Comparison of ENCODE assay signal across 1 cellular context in the genomic region with DNA sequence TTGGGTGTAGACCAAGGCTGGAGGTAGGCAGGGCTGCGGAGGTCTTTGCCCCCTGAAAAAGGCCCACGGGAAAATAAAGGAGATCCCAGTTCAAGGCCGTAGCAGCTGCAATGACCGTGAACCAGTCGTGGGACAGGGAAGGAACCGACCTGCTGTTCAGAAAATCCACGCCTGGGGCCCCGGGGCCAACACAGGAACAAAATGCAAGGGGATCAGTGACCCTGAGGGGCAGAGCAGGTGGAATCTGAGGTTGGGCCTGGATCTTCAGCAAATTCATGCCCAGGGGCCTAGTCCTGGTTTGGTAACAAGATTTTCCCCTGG.
A peak's percentile ranks its signal among the peaks of the same experiment; 100 is the strongest.
TF ChIP-seq lines count a peak whose summit lies in the region.
"Not testable (repeated sequence)": the region's sequence is repeated elsewhere in the genome, so short reads cannot be mapped to it uniquely, and the experiment has no call there.

No MANE protein-coding gene starts in this region.

TF ChIP-seq in HepG2, 621 proteins besides CTCF, POLR2A, EP300 and RAD21 (continued from another document):
- TF ChIP-seq DMAP1 (CRISPR knock-in tag; IDR thresholded peaks at IDR 0.05) (peak; percentile 37; the same call in 1 of the 2 replicates), HDAC2 (CRISPR knock-in tag; IDR thresholded peaks at IDR 0.05) (peak; percentile 60; the same call in 1 of the 2 replicates), KLF16 (CRISPR knock-in tag; IDR thresholded peaks at IDR 0.05) (peak in 1 of 2 experiments; percentile 54; a peak in 1 of 4 replicates), ZNF124 (CRISPR knock-in tag; IDR thresholded peaks at IDR 0.05) (peak; percentile 50; the same call in 1 of the 2 replicates), ETV5 (CRISPR knock-in tag; IDR thresholded peaks at IDR 0.05; ENCODE audit: borderline replicate concordance) (0 out of 2 replicates have a peak, but pooled peaks have one; percentile 12), ZNF576 (CRISPR knock-in tag; IDR thresholded peaks at IDR 0.05) (0 out of 2 replicates have a peak, but pooled peaks have one; percentile 47), PHF8 (CRISPR knock-in tag; IDR thresholded peaks at IDR 0.05) (peak; percentile 25; the same call in 1 of the 2 replicates), ZNF335 (CRISPR knock-in tag; IDR thresholded peaks at IDR 0.05) (0 out of 2 replicates have a peak, but pooled peaks have one; percentile 28), CREM (IDR thresholded peaks at IDR 0.05) (peak; percentile 14; the same call in 1 of the 2 replicates), TFDP2 (CRISPR knock-in tag; IDR thresholded peaks at IDR 0.05) (peak; percentile 28; the same call in 1 of the 2 replicates), HNF4A (CRISPR knock-in tag; IDR thresholded peaks at IDR 0.05) (peak; percentile 74), ZNF292 (CRISPR knock-in tag; IDR thresholded peaks at IDR 0.05; ENCODE audit: borderline replicate concordance, low read depth) (peak; percentile 21; the same call in 1 of the 2 replicates), HIVEP1 (CRISPR knock-in tag; IDR thresholded peaks at IDR 0.05) (peak; percentile 10; the same call in 1 of the 2 replicates), RARA (CRISPR knock-in tag; IDR thresholded peaks at IDR 0.05) (peak; percentile 91), ZBTB7B (CRISPR knock-in tag; IDR thresholded peaks at IDR 0.05) (peak; percentile 50; the same call in 1 of the 2 replicates), ZNF772 (CRISPR knock-in tag; IDR thresholded peaks at IDR 0.05) (peak; percentile 32; the same call in 1 of the 2 replicates), NCOA2 (CRISPR knock-in tag; IDR thresholded peaks at IDR 0.05) (peak; percentile 67)
- TF ChIP-seq CREM (CRISPR knock-in tag; IDR thresholded peaks at IDR 0.05): not testable (repeated sequence)
- TF ChIP-seq, protein P1, sequence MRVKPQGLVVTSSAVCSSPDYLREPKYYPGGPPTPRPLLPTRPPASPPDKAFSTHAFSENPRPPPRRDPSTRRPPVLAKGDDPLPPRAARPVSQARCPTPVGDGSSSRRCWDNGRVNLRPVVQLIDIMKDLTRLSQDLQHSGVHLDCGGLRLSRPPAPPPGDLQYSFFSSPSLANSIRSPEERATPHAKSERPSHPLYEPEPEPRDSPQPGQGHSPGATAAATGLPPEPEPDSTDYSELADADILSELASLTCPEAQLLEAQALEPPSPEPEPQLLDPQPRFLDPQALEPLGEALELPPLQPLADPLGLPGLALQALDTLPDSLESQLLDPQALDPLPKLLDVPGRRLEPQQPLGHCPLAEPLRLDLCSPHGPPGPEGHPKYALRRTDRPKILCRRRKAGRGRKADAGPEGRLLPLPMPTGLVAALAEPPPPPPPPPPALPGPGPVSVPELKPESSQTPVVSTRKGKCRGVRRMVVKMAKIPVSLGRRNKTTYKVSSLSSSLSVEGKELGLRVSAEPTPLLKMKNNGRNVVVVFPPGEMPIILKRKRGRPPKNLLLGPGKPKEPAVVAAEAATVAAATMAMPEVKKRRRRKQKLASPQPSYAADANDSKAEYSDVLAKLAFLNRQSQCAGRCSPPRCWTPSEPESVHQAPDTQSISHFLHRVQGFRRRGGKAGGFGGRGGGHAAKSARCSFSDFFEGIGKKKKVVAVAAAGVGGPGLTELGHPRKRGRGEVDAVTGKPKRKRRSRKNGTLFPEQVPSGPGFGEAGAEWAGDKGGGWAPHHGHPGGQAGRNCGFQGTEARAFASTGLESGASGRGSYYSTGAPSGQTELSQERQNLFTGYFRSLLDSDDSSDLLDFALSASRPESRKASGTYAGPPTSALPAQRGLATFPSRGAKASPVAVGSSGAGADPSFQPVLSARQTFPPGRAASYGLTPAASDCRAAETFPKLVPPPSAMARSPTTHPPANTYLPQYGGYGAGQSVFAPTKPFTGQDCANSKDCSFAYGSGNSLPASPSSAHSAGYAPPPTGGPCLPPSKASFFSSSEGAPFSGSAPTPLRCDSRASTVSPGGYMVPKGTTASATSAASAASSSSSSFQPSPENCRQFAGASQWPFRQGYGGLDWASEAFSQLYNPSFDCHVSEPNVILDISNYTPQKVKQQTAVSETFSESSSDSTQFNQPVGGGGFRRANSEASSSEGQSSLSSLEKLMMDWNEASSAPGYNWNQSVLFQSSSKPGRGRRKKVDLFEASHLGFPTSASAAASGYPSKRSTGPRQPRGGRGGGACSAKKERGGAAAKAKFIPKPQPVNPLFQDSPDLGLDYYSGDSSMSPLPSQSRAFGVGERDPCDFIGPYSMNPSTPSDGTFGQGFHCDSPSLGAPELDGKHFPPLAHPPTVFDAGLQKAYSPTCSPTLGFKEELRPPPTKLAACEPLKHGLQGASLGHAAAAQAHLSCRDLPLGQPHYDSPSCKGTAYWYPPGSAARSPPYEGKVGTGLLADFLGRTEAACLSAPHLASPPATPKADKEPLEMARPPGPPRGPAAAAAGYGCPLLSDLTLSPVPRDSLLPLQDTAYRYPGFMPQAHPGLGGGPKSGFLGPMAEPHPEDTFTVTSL (CRISPR knock-in tag; IDR thresholded peaks at IDR 0.05; ENCODE audit: borderline replicate concordance): peak; percentile 18; the same call in 1 of the 2 replicates
